In the genomic region with DNA sequence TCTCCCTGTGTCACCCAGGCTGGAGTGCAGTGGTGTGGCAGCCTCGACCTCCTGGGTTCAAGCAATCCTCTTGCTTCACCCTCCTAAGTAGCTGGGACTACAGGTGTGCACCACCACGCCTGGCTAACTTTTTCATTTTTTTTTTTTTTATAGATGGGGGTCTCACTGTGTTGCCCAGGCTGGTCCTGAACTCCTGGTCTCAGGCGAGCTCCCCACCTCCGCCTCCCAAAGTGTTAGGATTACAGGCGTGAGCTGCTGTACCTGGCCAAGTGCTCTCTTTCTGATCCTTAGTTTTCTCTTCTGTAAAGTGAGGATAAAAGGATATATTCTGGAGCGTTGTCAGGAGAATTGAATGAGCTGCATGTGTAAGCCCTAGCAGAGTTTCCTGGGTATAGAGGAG, we compare ENCODE assay signal across 12 cellular contexts.
DNase-seq lines count a peak whose midpoint lies in the region; ATAC-seq and TF ChIP-seq lines count a peak whose summit lies in the region.
"Had no signal": no experiment of that assay in that cellular context is flagged by ENCODE, and none has a peak within 500 bp of the region (broad histone marks: within the 10 kb centered on the region; RNA-seq: fewer than 3 reads in every experiment).

No MANE protein-coding gene starts in this region.

- H3K27ac Mint-ChIP-seq in T-helper 17 cell (peak overlapping the region; percentile 34), glutamatergic neuron (ENCODE audit: unreplicated experiment) (no peak overlapping the region)
- H3K27ac Mint-ChIP-seq in effector memory CD8-positive, alpha-beta T cell = peak overlapping the region; percentile 67 to 83

- TF ChIP-seq POLR2A in tibial nerve (IDR thresholded peaks at IDR 0.05) = no peak

- no peaks in the 10 kb centered on the region for H3K27me3 Mint-ChIP-seq in T-helper 17 cell
- no peaks in the 10 kb centered on the region for H3K27me3 Mint-ChIP-seq in effector memory CD8-positive, alpha-beta T cell
- peaks cover 5% of the 10 kb centered on the region for H3K27me3 Mint-ChIP-seq in glutamatergic neuron (ENCODE audit: unreplicated experiment)
- H3K27me3 Mint-ChIP-seq: CD4-positive, CD25-positive, alpha-beta regulatory T cell had no signal

- H3K27ac ChIP-seq in cardiac muscle cell = peak overlapping the region; percentile 86
- H3K27ac ChIP-seq in right atrium auricular region = no peak overlapping the region
- peak overlapping the region in 3 of 4 donors; percentile 46 to 77 (median 61) for H3K27ac ChIP-seq in tibial nerve
- H3K27ac ChIP-seq: 22Rv1 had no signal

- no peak for TF ChIP-seq EP300 in tibial nerve (IDR thresholded peaks at IDR 0.05)

- H3K4me3 Mint-ChIP-seq in T-helper 17 cell (no peak overlapping the region), glutamatergic neuron (ENCODE audit: unreplicated experiment) (no peak overlapping the region)
- H3K4me3 Mint-ChIP-seq in effector memory CD8-positive, alpha-beta T cell = no peak overlapping the region
- H3K4me3 Mint-ChIP-seq: CD4-positive, CD25-positive, alpha-beta regulatory T cell had no signal

- H3K4me1 ChIP-seq in cardiac muscle cell (ENCODE audit: low read depth) (peaks cover 57% of the 10 kb centered on the region), right atrium auricular region (peaks cover 0 to 30% of the 10 kb centered on the region in 2 donors), tibial nerve (peaks cover 0 to 60% (median 30%) of the 10 kb centered on the region in 4 donors)

- H3K9me3 ChIP-seq in cardiac muscle cell (ENCODE audit: low read depth) (no peaks in the 10 kb centered on the region), right atrium auricular region (no peaks in the 10 kb centered on the region), T-helper 17 cell (ENCODE audit: control insufficient read depth, low read length, poor library complexity, severe bottlenecking) (no peaks in the 10 kb centered on the region), tibial nerve (no peaks in the 10 kb centered on the region)

- H3K36me3 ChIP-seq in cardiac muscle cell (no peaks in the 10 kb centered on the region), right atrium auricular region (no peaks in the 10 kb centered on the region), tibial nerve (no peaks in the 10 kb centered on the region)

- WGBS in tibial nerve, 2 donors = 97 to 98% methylated on average over 6 of the region's 6 CpGs

- DNase-seq in cardiac muscle cell (ENCODE audit: low read depth in 1 of 2, low spot score in 1 of 2) = no peak
- DNase-seq in right atrium auricular region (ENCODE audit: low spot score) = no peak
- no peak for DNase-seq in T-helper 17 cell
- no peak for DNase-seq in effector memory CD8-positive, alpha-beta T cell
- no peak for DNase-seq in tibial nerve (ENCODE audit: low spot score in 2 of 2)
- no peak for DNase-seq in glutamatergic neuron
- no peak for DNase-seq in foreskin melanocyte
- no peak for DNase-seq in activated gamma-delta T cell (lab: John Stamatoyannopoulos, UW)
- DNase-seq: CD4-positive, CD25-positive, alpha-beta regulatory T cell; DMS53; H7 had no signal

- no peak for ATAC-seq in T-helper 17 cell
- ATAC-seq in effector memory CD8-positive, alpha-beta T cell (replicated peaks) = no peak

- H3K27me3 ChIP-seq in cardiac muscle cell = no peaks in the 10 kb centered on the region
- H3K27me3 ChIP-seq in right atrium auricular region = no peaks in the 10 kb centered on the region
- no peaks in the 10 kb centered on the region for H3K27me3 ChIP-seq in tibial nerve

- H3K9me3 Mint-ChIP-seq in effector memory CD8-positive, alpha-beta T cell = no peaks in the 10 kb centered on the region
- H3K9me3 Mint-ChIP-seq in glutamatergic neuron (ENCODE audit: unreplicated experiment) = peaks cover 2% of the 10 kb centered on the region
- H3K9me3 Mint-ChIP-seq: CD4-positive, CD25-positive, alpha-beta regulatory T cell had no signal

- H3K4me3 ChIP-seq in cardiac muscle cell (no peak overlapping the region), right atrium auricular region (no peak overlapping the region), tibial nerve (no peak overlapping the region)

- H3K36me3 Mint-ChIP-seq in T-helper 17 cell (ENCODE audit: low read depth) (no peaks in the 10 kb centered on the region), glutamatergic neuron (ENCODE audit: unreplicated experiment) (no peaks in the 10 kb centered on the region)
- H3K36me3 Mint-ChIP-seq in effector memory CD8-positive, alpha-beta T cell (ENCODE audit: insufficient read depth) = no peaks in the 10 kb centered on the region

- TF ChIP-seq CTCF in cardiac muscle cell (IDR thresholded peaks at IDR 0.05; ENCODE audit: low read depth, low read length) (no peak), right atrium auricular region (IDR thresholded peaks at IDR 0.05) (no peak), tibial nerve (IDR thresholded peaks at IDR 0.05) (no peak), glutamatergic neuron (IDR thresholded peaks at IDR 0.05; ENCODE audit: partially characterized antibody, unreplicated experiment) (no peak)

- H3K4me1 Mint-ChIP-seq in T-helper 17 cell = peaks cover 22% of the 10 kb centered on the region
- peaks cover 26 to 40% of the 10 kb centered on the region in 2 donors for H3K4me1 Mint-ChIP-seq in effector memory CD8-positive, alpha-beta T cell (ENCODE audit: low read depth in 2 of 2)
- H3K4me1 Mint-ChIP-seq in glutamatergic neuron (ENCODE audit: low read depth, unreplicated experiment) = peaks cover 36% of the 10 kb centered on the region

Comparison
In these comparisons a context has a peak if more than half of its experiments do, and no peak if none do; other contexts are left out.
1. H3K27ac ChIP-seq: peak in cardiac muscle cell (single experiment) and tibial nerve (3 of 4); none in right atrium auricular region (0 of 2).